8 cellular contexts compared by ENCODE assay signal in genomic region chr4:153154010-153154975, GRCh38. TPM values are rescaled to one million over a fixed set of nuclear protein-coding genes. Genes with fewer than 3 reads are reported as not detected.
A peak's percentile ranks its signal among the peaks of the same experiment; 100 is the strongest.
DNase-seq lines count a peak whose midpoint lies in the region; ATAC-seq, FAIRE-seq and TF ChIP-seq lines count a peak whose summit lies in the region.

No MANE protein-coding gene starts in this region.

- no peak for TF ChIP-seq POLR2A in K562 (conservative IDR thresholded peaks at IDR 0.05)

- peak overlapping the region; percentile 78 for H3K4me3 Mint-ChIP-seq in activated T-cell treated with anti-CD3 and anti-CD28 coated beads, Interleukin-2, amount 50 U/mL, for 24 hours

- in situ Hi-C loops in K562 (cut with MboI): loop anchor here (10.0 kb wide), 1 partner anchor 421 kb away; no protein-coding TSS in a partner anchor

- H3K4me3 ChIP-seq in K562: no peak overlapping the region
- H3K4me3 ChIP-seq in lung: no peak overlapping the region
- H3K4me3 ChIP-seq in urinary bladder (ENCODE audit: low read depth, low read length): peak overlapping the region; percentile 63

- peaks cover 11 to 12% of the 10 kb centered on the region in 2 experiments for H3K4me1 ChIP-seq in K562 (replicated peaks in 1 of 2; ENCODE audit: control insufficient read depth in 2 of 2, insufficient read depth in 2 of 2, low read length in 2 of 2)
- H3K4me1 ChIP-seq in lung (ENCODE audit: control insufficient read depth in 2 of 2, insufficient read depth in 2 of 2, low read length in 2 of 2): peaks cover 3 to 6% of the 10 kb centered on the region in 2 donors
- H3K4me1 ChIP-seq in urinary bladder (ENCODE audit: insufficient read depth): no peaks in the 10 kb centered on the region

- H3K9ac ChIP-seq in K562 (ENCODE audit: insufficient read depth in 1 of 2, low read depth in 2 of 2, low read length in 2 of 2): no peak overlapping the region

- no peaks in the 10 kb centered on the region for H3K9me1 ChIP-seq in K562 (ENCODE audit: control insufficient read depth, insufficient read depth, low read length)

- TF ChIP-seq CTCF in K562 (IDR thresholded peaks at IDR 0.05 in 2 of 3, conservative IDR thresholded peaks at IDR 0.05 in 1 of 3; ENCODE audit: insufficient read depth in 2 of 3, low read depth in 1 of 3, low read length in 3 of 3) (no peak), lung (IDR thresholded peaks at IDR 0.05; ENCODE audit: control extremely low read depth, extremely low read depth) (no peak)

- no peak for TF ChIP-seq RAD21 in K562 (CRISPR knock-in tag; conservative IDR thresholded peaks at IDR 0.05 in 1 of 2, IDR thresholded peaks at IDR 0.05 in 1 of 2)

- H3K27ac Mint-ChIP-seq in activated T-cell treated with anti-CD3 and anti-CD28 coated beads, Interleukin-2, amount 50 U/mL, for 24 hours: peak overlapping the region; percentile 75

- H3K36me3 Mint-ChIP-seq in activated T-cell treated with anti-CD3 and anti-CD28 coated beads, Interleukin-2, amount 50 U/mL, for 24 hours (ENCODE audit: low read depth): no peaks in the 10 kb centered on the region

- TF ChIP-seq EP300 in K562 (IDR thresholded peaks at IDR 0.05; ENCODE audit: low read length): no peak

- peaks cover 2% of the 10 kb centered on the region; the same call in 1 of the 2 replicates for H4K20me1 ChIP-seq in K562 (replicated peaks; ENCODE audit: control insufficient read depth, insufficient read depth, low read length)

- DNase-seq in activated T-cell treated with anti-CD3 and anti-CD28 coated beads, Interleukin-2, amount 50 U/mL, for 24 hours: no peak
- DNase-seq in activated T-cell treated with anti-CD3 and anti-CD28 coated beads for 4 hours (no peak), NCI-H460 (ENCODE audit: extremely low read depth, low read depth) (peak; percentile 58), K562 (ENCODE audit: extremely low read depth in 1 of 4, low spot score in 3 of 4) (no peak), lung (ENCODE audit: low spot score) (peak; percentile 67), putamen (ENCODE audit: low spot score) (no peak)

- H3K79me2 ChIP-seq in K562 (ENCODE audit: control insufficient read depth, insufficient read depth, low read length): no peaks in the 10 kb centered on the region

- POLR2A ChIA-PET in K562 (lab: Yijun Ruan, JAX): no interaction called here

- 15% methylated on average over 15 of the region's 15 CpGs for WGBS in K562 (ENCODE audit: insufficient coverage, low coverage, missing lambda C conversion rate)
- WGBS in lung, 2 donors: 44 to 49% methylated on average over 15 of the region's 15 CpGs
- 43% methylated on average over 15 of the region's 15 CpGs for WGBS in urinary bladder

- H3K27me3 Mint-ChIP-seq in activated T-cell treated with anti-CD3 and anti-CD28 coated beads, Interleukin-2, amount 50 U/mL, for 24 hours: peaks cover 14% of the 10 kb centered on the region

- H3K9me3 ChIP-seq in K562 (replicated peaks; ENCODE audit: control insufficient read depth, insufficient read depth, low read depth, low read length) (no peaks in the 10 kb centered on the region), lung (ENCODE audit: control insufficient read depth in 2 of 2, insufficient read depth in 1 of 2, low read length in 1 of 2) (no peaks in the 10 kb centered on the region)

- peak overlapping the region; percentile 30; the same call in 1 of the 2 replicates for H2AFZ ChIP-seq in K562 (ENCODE audit: low read depth, low read length)

- FAIRE-seq in K562 (lab: Jason Lieb, UNC): no peak

- no peaks in the 10 kb centered on the region for H3K9me3 Mint-ChIP-seq in activated T-cell treated with anti-CD3 and anti-CD28 coated beads, Interleukin-2, amount 50 U/mL, for 24 hours

- peaks cover 63% of the 10 kb centered on the region for H3K4me1 Mint-ChIP-seq in activated T-cell treated with anti-CD3 and anti-CD28 coated beads, Interleukin-2, amount 50 U/mL, for 24 hours (ENCODE audit: low read depth)

- H3K27ac ChIP-seq in K562 (ENCODE audit: extremely low read depth, low read depth, low read length) (no peak overlapping the region), lung (ENCODE audit: low read depth in 1 of 2, low read length in 1 of 2) (no peak overlapping the region), urinary bladder (ENCODE audit: low read depth) (no peak overlapping the region)

- CTCF ChIA-PET in K562 (lab: Yijun Ruan, JAX; ENCODE audit: low intra/inter-chr PET ratio): no interaction called here

- peaks cover 27 to 35% of the 10 kb centered on the region in 2 experiments; a peak in 4 of 5 replicates for H3K27me3 ChIP-seq in K562 (ENCODE audit: control insufficient read depth in 2 of 2, insufficient read depth in 2 of 2, low read length in 2 of 2)
- H3K27me3 ChIP-seq in lung (ENCODE audit: control insufficient read depth, insufficient read depth): no peaks in the 10 kb centered on the region

- ATAC-seq in K562 (no peak), lung (ENCODE audit: insufficient read depth, low FRiP score) (peak; percentile 30), HG02763 (IDR thresholded peaks at IDR 0.05; ENCODE audit: unreplicated experiment) (no peak)

- H3K36me3 ChIP-seq in K562 (ENCODE audit: control insufficient read depth, insufficient read depth, low read length) (no peaks in the 10 kb centered on the region), lung (ENCODE audit: control insufficient read depth in 2 of 2, insufficient read depth in 2 of 2, low read length in 2 of 2) (no peaks in the 10 kb centered on the region), urinary bladder (ENCODE audit: insufficient read depth) (no peaks in the 10 kb centered on the region)

- intact Hi-C loops in K562 (cut with micrococcal nuclease): no loop called here

- no peak overlapping the region for H3K4me2 ChIP-seq in K562 (ENCODE audit: insufficient read depth, low read length)

- no TSS peak for BruUV-seq in K562 (replicated peaks; lab: Mats Ljungman, UMichigan)

TF ChIP-seq in K562, 482 proteins besides CTCF, POLR2A, EP300 and RAD21 (continues in another document):
- TF ChIP-seq ZNF57 (CRISPR knock-in tag; IDR thresholded peaks at IDR 0.05): no peak
- no peak for TF ChIP-seq PHB (CRISPR knock-in tag; IDR thresholded peaks at IDR 0.05)
- TF ChIP-seq RBM25 (IDR thresholded peaks at IDR 0.05; ENCODE audit: low read depth, low read length, severe bottlenecking): peak; percentile 80
- peak; percentile 78 for TF ChIP-seq RAD51 (IDR thresholded peaks at IDR 0.05; ENCODE audit: borderline replicate concordance, low read depth)
- TF ChIP-seq ZHX1 (conservative IDR thresholded peaks at IDR 0.05; ENCODE audit: low read length): no peak
- no peak for TF ChIP-seq TCF7L2 (IDR thresholded peaks at IDR 0.05; ENCODE audit: low read depth, low read length)
- TF ChIP-seq USF2 (CRISPR knock-in tag; IDR thresholded peaks at IDR 0.05): peak; percentile 49
- TF ChIP-seq ZNF699 (CRISPR knock-in tag; IDR thresholded peaks at IDR 0.05; ENCODE audit: insufficient replicate concordance): no peak

RNA-seq across cellular contexts. Expression of gene TRIM2, which starts 50.0 kb away (rescaled TPM):
- total RNA-seq in NCI-H460 (2014; rRNA removed; shearing (Covaris generic)): 73.0 and 73.1 TPM in 2 replicates
- polyA plus RNA-seq in NCI-H460 (2014; cell fraction: nucleus; rRNA removed): 22.8 and 35.8 TPM in 2 replicates
- total RNA-seq in K562 (2011; cell fraction: chromatin; rRNA removed; ENCODE audit: low replicate concordance): 0.56 TPM in 2 replicates
- 0.50 and 0.66 TPM in 2 replicates for total RNA-seq in K562 (2011; cell fraction: nucleolus; rRNA removed)
- 0.69 TPM in 1 of 2 replicates, not detected in the other for total RNA-seq in K562 (2011; cell fraction: nucleoplasm; rRNA removed)
- 0.12 and 0.41 TPM in 2 replicates for total RNA-seq in K562 (2014; rRNA removed)
- 0.10 and 0.18 TPM in 2 replicates for total RNA-seq in K562 (2014; rRNA removed; fragmentation: Illumina TruSeq; extraction: Trizol)
- total RNA-seq in K562 (2015; rRNA removed; fragmentation: Illumina TruSeq; extraction: Trizol): 0.04 TPM in 2 replicates
- total RNA-seq in K562 (2021): 0.09 and 0.16 TPM in 2 replicates
- polyA plus RNA-seq in K562 (2011; rRNA removed): 0.11 and 0.17 TPM in 2 replicates
- polyA plus RNA-seq in K562 (2011; cell fraction: cytosol; rRNA removed): 0.03 and 0.25 TPM in 2 replicates
- polyA plus RNA-seq in K562 (2011; cell fraction: nucleus; rRNA removed): 0.39 and 0.46 TPM in 2 replicates
- 0.14 and 0.53 TPM in 2 replicates for polyA plus RNA-seq in K562 (2012)
- polyA plus RNA-seq in K562 (2014; fragmentation: Illumina TruSeq; extraction: Trizol): 0.03 and 0.27 TPM in 2 replicates
- under 1 TPM; 0.01 TPM for polyA plus RNA-seq in K562 (2014; fragmentation: Nextera tagmentation; extraction: Ambion mirVana)
- 1.0 TPM in 1 of 2 replicates, not detected in the other for polyA plus RNA-seq in K562 (2014; rRNA removed)
- polyA minus RNA-seq in K562 (2011; rRNA and poly(A)+ RNA removed): 0.21 and 0.46 TPM in 2 replicates
- polyA minus RNA-seq in K562 (2011; cell fraction: cytosol; rRNA and poly(A)+ RNA removed): not detected in 2 replicates
- 0.13 and 0.33 TPM in 2 replicates for polyA minus RNA-seq in K562 (2011; cell fraction: nucleus; rRNA and poly(A)+ RNA removed)
- 10 to 100 TPM; 65.0 to 74.0 TPM for total RNA-seq in lung
- polyA plus RNA-seq in lung: 10 to 100 TPM in 1 of 2 donors, 1 to 10 TPM in 1; 9.1 to 11.2 TPM
- total RNA-seq in urinary bladder: 119 TPM
- 15.1 TPM for polyA plus RNA-seq in urinary bladder

Comparison
In these comparisons a context has a peak if more than half of its experiments do, and no peak if none do; other contexts are left out.
1. DNase-seq: peak in NCI-H460 (single experiment) and lung (single experiment); none in activated T-cell treated with anti-CD3 and anti-CD28 coated beads, Interleukin-2, amount 50 U/mL, for 24 hours (single experiment), activated T-cell treated with anti-CD3 and anti-CD28 coated beads for 4 hours (single experiment), K562 (0 of 4) and putamen (single experiment).
2. RNA of gene TRIM2, which starts 50.0 kb away (total RNA-seq): 119 TPM in urinary bladder (single experiment), 65.0 to 74.0 TPM in lung and 73.0 to 73.1 TPM in NCI-H460; 0.04 to 0.69 TPM in K562; every median in the first group is over 10 times any median in the second.